In the genomic region with DNA sequence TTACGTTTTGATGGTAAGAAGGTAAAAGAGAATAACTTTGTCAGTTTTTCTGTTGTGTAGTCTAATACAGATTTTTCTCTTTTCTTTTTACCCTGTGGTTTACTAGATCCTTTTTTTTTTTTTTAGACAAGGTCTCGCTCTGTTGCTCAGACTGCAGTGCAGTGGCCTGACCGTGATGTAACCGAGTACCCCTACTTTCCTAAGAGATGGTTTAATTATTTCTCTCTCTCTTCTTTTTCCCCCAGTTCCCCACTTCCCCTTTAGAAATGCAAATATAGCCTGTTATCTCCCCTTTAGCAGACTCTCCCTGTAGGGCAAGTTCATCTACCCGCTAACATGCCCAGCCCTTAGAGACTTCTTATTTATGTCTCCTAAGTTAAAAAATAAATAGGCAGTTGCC, we compare ENCODE assay signal across 1 cellular context.
TF ChIP-seq lines count a peak whose summit lies in the region.

No MANE protein-coding gene starts in this region.

TF ChIP-seq in GM12878, 131 proteins besides CTCF, POLR2A, EP300 and RAD21 (continued from another document and continues in another):
- TF ChIP-seq, protein P1, sequence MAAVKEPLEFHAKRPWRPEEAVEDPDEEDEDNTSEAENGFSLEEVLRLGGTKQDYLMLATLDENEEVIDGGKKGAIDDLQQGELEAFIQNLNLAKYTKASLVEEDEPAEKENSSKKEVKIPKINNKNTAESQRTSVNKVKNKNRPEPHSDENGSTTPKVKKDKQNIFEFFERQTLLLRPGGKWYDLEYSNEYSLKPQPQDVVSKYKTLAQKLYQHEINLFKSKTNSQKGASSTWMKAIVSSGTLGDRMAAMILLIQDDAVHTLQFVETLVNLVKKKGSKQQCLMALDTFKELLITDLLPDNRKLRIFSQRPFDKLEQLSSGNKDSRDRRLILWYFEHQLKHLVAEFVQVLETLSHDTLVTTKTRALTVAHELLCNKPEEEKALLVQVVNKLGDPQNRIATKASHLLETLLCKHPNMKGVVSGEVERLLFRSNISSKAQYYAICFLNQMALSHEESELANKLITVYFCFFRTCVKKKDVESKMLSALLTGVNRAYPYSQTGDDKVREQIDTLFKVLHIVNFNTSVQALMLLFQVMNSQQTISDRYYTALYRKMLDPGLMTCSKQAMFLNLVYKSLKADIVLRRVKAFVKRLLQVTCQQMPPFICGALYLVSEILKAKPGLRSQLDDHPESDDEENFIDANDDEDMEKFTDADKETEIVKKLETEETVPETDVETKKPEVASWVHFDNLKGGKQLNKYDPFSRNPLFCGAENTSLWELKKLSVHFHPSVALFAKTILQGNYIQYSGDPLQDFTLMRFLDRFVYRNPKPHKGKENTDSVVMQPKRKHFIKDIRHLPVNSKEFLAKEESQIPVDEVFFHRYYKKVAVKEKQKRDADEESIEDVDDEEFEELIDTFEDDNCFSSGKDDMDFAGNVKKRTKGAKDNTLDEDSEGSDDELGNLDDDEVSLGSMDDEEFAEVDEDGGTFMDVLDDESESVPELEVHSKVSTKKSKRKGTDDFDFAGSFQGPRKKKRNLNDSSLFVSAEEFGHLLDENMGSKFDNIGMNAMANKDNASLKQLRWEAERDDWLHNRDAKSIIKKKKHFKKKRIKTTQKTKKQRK (IDR thresholded peaks at IDR 0.05; ENCODE audit: low read depth, low read length), result no peak
- peak; percentile 66; the same call in 1 of the 2 replicates for TF ChIP-seq NFIC (IDR thresholded peaks at IDR 0.05; ENCODE audit: low read depth, low read length)
- TF ChIP-seq, protein P2, sequence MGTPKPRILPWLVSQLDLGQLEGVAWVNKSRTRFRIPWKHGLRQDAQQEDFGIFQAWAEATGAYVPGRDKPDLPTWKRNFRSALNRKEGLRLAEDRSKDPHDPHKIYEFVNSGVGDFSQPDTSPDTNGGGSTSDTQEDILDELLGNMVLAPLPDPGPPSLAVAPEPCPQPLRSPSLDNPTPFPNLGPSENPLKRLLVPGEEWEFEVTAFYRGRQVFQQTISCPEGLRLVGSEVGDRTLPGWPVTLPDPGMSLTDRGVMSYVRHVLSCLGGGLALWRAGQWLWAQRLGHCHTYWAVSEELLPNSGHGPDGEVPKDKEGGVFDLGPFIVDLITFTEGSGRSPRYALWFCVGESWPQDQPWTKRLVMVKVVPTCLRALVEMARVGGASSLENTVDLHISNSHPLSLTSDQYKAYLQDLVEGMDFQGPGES (IDR thresholded peaks at IDR 0.05), result no peak
- TF ChIP-seq, protein P3, sequence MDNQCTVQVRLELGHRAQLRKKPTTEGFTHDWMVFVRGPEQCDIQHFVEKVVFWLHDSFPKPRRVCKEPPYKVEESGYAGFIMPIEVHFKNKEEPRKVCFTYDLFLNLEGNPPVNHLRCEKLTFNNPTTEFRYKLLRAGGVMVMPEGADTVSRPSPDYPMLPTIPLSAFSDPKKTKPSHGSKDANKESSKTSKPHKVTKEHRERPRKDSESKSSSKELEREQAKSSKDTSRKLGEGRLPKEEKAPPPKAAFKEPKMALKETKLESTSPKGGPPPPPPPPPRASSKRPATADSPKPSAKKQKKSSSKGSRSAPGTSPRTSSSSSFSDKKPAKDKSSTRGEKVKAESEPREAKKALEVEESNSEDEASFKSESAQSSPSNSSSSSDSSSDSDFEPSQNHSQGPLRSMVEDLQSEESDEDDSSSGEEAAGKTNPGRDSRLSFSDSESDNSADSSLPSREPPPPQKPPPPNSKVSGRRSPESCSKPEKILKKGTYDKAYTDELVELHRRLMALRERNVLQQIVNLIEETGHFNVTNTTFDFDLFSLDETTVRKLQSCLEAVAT (IDR thresholded peaks at IDR 0.05), result peak; percentile 43; the same call in 1 of the 2 replicates
- TF ChIP-seq EED (IDR thresholded peaks at IDR 0.05; ENCODE audit: low read depth), result peak; percentile 65
- TF ChIP-seq HCFC1 (IDR thresholded peaks at IDR 0.05; ENCODE audit: low read length), result no peak
- TF ChIP-seq CREB1 (IDR thresholded peaks at IDR 0.05; ENCODE audit: low read depth), result peak; percentile 28; the same call in 1 of the 2 replicates
- TF ChIP-seq POLR2AphosphoS5 (IDR thresholded peaks at IDR 0.05; ENCODE audit: low read length), result no peak
- TF ChIP-seq RUNX3 (IDR thresholded peaks at IDR 0.05; ENCODE audit: low read length), result peak; percentile 89
- TF ChIP-seq RELA (IDR thresholded peaks at IDR 0.05; ENCODE audit: borderline replicate concordance, partially characterized antibody), result no peak
- TF ChIP-seq TBL1XR1 (IDR thresholded peaks at IDR 0.05; ENCODE audit: low read depth, low read length), result no peak
- TF ChIP-seq, protein P4, sequence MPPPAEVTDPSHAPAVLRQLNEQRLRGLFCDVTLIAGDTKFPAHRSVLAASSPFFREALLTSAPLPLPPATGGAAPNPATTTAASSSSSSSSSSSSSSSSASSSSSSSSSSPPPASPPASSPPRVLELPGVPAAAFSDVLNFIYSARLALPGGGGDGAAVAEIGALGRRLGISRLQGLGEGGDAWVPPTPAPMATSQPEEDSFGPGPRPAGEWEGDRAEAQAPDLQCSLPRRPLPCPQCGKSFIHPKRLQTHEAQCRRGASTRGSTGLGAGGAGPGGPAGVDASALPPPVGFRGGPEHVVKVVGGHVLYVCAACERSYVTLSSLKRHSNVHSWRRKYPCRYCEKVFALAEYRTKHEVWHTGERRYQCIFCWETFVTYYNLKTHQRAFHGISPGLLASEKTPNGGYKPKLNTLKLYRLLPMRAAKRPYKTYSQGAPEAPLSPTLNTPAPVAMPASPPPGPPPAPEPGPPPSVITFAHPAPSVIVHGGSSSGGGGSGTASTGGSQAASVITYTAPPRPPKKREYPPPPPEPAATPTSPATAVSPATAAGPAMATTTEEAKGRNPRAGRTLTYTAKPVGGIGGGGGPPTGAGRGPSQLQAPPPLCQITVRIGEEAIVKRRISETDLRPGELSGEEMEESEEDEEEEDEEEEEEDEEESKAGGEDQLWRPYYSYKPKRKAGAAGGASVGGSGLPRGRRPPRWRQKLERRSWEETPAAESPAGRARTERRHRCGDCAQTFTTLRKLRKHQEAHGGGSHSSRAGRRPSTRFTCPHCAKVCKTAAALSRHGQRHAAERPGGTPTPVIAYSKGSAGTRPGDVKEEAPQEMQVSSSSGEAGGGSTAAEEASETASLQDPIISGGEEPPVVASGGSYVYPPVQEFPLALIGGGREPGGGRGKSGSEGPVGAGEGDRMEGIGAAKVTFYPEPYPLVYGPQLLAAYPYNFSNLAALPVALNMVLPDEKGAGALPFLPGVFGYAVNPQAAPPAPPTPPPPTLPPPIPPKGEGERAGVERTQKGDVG (CRISPR knock-in tag; IDR thresholded peaks at IDR 0.05), result no peak
- TF ChIP-seq, protein P5, sequence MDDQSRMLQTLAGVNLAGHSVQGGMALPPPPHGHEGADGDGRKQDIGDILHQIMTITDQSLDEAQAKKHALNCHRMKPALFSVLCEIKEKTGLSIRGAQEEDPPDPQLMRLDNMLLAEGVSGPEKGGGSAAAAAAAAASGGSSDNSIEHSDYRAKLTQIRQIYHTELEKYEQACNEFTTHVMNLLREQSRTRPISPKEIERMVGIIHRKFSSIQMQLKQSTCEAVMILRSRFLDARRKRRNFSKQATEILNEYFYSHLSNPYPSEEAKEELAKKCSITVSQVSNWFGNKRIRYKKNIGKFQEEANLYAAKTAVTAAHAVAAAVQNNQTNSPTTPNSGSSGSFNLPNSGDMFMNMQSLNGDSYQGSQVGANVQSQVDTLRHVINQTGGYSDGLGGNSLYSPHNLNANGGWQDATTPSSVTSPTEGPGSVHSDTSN (IDR thresholded peaks at IDR 0.05; ENCODE audit: insufficient replicate concordance, low read depth, low read length), result no peak
- TF ChIP-seq SUZ12 (IDR thresholded peaks at IDR 0.05; ENCODE audit: unreplicated experiment), result no peak
- TF ChIP-seq TCF3 (IDR thresholded peaks at IDR 0.05; ENCODE audit: borderline replicate concordance, insufficient read depth, low read depth, low read length), result no peak
- no peak for TF ChIP-seq ZZZ3 (IDR thresholded peaks at IDR 0.05; ENCODE audit: control insufficient read depth, insufficient read length, low read depth)
- TF ChIP-seq JUNB (IDR thresholded peaks at IDR 0.05), result no peak
- TF ChIP-seq ZNF274 (IDR thresholded peaks at IDR 0.05; ENCODE audit: insufficient read depth, insufficient read length), result no peak
- TF ChIP-seq NBN (IDR thresholded peaks at IDR 0.05), result peak; percentile 79; the same call in 1 of the 2 replicates
- TF ChIP-seq YY1 (IDR thresholded peaks at IDR 0.05; ENCODE audit: low read depth, low read length), result no peak
- TF ChIP-seq ETV6 (conservative IDR thresholded peaks at IDR 0.05 in 1 of 2, IDR thresholded peaks at IDR 0.05 in 1 of 2; ENCODE audit: borderline replicate concordance in 1 of 2, low read depth in 1 of 2), result no peak
- TF ChIP-seq, protein P6, sequence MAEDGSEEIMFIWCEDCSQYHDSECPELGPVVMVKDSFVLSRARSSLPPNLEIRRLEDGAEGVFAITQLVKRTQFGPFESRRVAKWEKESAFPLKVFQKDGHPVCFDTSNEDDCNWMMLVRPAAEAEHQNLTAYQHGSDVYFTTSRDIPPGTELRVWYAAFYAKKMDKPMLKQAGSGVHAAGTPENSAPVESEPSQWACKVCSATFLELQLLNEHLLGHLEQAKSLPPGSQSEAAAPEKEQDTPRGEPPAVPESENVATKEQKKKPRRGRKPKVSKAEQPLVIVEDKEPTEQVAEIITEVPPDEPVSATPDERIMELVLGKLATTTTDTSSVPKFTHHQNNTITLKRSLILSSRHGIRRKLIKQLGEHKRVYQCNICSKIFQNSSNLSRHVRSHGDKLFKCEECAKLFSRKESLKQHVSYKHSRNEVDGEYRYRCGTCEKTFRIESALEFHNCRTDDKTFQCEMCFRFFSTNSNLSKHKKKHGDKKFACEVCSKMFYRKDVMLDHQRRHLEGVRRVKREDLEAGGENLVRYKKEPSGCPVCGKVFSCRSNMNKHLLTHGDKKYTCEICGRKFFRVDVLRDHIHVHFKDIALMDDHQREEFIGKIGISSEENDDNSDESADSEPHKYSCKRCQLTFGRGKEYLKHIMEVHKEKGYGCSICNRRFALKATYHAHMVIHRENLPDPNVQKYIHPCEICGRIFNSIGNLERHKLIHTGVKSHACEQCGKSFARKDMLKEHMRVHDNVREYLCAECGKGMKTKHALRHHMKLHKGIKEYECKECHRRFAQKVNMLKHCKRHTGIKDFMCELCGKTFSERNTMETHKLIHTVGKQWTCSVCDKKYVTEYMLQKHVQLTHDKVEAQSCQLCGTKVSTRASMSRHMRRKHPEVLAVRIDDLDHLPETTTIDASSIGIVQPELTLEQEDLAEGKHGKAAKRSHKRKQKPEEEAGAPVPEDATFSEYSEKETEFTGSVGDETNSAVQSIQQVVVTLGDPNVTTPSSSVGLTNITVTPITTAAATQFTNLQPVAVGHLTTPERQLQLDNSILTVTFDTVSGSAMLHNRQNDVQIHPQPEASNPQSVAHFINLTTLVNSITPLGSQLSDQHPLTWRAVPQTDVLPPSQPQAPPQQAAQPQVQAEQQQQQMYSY (CRISPR knock-in tag; IDR thresholded peaks at IDR 0.05), result no peak
- TF ChIP-seq, protein P7, sequence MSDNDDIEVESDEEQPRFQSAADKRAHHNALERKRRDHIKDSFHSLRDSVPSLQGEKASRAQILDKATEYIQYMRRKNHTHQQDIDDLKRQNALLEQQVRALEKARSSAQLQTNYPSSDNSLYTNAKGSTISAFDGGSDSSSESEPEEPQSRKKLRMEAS (IDR thresholded peaks at IDR 0.05; ENCODE audit: low read depth, low read length), result no peak
- TF ChIP-seq ASH2L (IDR thresholded peaks at IDR 0.05; ENCODE audit: borderline replicate concordance, low read depth), result no peak
- TF ChIP-seq, protein P8, sequence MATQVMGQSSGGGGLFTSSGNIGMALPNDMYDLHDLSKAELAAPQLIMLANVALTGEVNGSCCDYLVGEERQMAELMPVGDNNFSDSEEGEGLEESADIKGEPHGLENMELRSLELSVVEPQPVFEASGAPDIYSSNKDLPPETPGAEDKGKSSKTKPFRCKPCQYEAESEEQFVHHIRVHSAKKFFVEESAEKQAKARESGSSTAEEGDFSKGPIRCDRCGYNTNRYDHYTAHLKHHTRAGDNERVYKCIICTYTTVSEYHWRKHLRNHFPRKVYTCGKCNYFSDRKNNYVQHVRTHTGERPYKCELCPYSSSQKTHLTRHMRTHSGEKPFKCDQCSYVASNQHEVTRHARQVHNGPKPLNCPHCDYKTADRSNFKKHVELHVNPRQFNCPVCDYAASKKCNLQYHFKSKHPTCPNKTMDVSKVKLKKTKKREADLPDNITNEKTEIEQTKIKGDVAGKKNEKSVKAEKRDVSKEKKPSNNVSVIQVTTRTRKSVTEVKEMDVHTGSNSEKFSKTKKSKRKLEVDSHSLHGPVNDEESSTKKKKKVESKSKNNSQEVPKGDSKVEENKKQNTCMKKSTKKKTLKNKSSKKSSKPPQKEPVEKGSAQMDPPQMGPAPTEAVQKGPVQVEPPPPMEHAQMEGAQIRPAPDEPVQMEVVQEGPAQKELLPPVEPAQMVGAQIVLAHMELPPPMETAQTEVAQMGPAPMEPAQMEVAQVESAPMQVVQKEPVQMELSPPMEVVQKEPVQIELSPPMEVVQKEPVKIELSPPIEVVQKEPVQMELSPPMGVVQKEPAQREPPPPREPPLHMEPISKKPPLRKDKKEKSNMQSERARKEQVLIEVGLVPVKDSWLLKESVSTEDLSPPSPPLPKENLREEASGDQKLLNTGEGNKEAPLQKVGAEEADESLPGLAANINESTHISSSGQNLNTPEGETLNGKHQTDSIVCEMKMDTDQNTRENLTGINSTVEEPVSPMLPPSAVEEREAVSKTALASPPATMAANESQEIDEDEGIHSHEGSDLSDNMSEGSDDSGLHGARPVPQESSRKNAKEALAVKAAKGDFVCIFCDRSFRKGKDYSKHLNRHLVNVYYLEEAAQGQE (IDR thresholded peaks at IDR 0.05; ENCODE audit: low read depth, low read length), result no peak
- TF ChIP-seq SREBF2 (IDR thresholded peaks at IDR 0.05; ENCODE audit: low read length), result no peak
- TF ChIP-seq NR2F1 (conservative IDR thresholded peaks at IDR 0.05), result no peak
- TF ChIP-seq SMAD5 (IDR thresholded peaks at IDR 0.05; ENCODE audit: low read depth), result no peak
- TF ChIP-seq BCL11A (IDR thresholded peaks at IDR 0.05; ENCODE audit: low read depth, low read length), result peak; percentile 38; the same call in 1 of the 2 replicates
- TF ChIP-seq, protein P9, sequence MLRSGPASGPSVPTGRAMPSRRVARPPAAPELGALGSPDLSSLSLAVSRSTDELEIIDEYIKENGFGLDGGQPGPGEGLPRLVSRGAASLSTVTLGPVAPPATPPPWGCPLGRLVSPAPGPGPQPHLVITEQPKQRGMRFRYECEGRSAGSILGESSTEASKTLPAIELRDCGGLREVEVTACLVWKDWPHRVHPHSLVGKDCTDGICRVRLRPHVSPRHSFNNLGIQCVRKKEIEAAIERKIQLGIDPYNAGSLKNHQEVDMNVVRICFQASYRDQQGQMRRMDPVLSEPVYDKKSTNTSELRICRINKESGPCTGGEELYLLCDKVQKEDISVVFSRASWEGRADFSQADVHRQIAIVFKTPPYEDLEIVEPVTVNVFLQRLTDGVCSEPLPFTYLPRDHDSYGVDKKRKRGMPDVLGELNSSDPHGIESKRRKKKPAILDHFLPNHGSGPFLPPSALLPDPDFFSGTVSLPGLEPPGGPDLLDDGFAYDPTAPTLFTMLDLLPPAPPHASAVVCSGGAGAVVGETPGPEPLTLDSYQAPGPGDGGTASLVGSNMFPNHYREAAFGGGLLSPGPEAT (IDR thresholded peaks at IDR 0.05; ENCODE audit: low read depth), result peak; percentile 81
- no peak for TF ChIP-seq EZH2 (IDR thresholded peaks at IDR 0.05; ENCODE audit: borderline replicate concordance, control insufficient read depth, low read depth, low read length)
- TF ChIP-seq TAF1 (IDR thresholded peaks at IDR 0.05; ENCODE audit: borderline replicate concordance, low read depth, low read length), result peak; percentile 12; the same call in 1 of the 2 replicates
